Comparison of ENCODE assay signal across 1 cellular context in the genomic region with DNA sequence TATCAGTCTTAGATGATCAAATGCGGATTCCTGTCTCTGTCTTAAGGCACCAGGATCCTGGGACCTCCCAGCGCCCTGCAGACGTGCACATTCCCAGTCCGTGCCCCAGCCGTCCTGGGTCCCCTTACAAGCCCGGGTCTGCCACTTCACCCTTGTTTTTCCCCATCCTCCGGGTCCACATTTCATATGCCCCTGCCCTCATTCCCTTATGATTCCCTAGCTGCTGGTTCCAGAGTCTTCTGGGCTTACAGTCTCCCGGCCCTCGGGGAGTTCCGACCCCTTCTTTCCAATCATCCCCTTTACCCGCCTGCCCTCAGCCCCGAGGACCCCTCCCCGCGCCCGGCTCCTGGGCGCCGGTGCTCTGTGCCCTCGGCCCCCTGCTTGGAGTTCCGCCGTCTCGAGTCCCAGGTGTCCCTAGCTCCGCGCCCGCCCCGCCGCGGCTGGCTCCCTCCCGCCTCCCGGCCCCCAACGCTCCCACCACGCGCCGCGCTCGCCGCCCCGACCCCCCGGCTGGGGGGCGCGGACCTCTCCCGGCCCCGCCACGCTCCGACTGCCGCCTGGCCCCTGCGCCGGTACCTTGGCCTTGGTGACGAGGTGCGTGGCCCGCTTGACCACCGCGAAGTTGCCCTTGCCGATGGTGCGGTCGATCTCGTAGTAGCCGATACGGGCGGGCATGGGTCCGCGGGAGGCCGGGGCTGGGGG.
TF ChIP-seq lines count a peak whose summit lies in the region.

No MANE protein-coding gene starts in this region.

TF ChIP-seq in SK-N-SH treated with all-trans-retinoic acid at 6 μM for 48 hours, 23 proteins besides CTCF, POLR2A, EP300 and RAD21 (continued from another document):
- TF ChIP-seq, protein P1, sequence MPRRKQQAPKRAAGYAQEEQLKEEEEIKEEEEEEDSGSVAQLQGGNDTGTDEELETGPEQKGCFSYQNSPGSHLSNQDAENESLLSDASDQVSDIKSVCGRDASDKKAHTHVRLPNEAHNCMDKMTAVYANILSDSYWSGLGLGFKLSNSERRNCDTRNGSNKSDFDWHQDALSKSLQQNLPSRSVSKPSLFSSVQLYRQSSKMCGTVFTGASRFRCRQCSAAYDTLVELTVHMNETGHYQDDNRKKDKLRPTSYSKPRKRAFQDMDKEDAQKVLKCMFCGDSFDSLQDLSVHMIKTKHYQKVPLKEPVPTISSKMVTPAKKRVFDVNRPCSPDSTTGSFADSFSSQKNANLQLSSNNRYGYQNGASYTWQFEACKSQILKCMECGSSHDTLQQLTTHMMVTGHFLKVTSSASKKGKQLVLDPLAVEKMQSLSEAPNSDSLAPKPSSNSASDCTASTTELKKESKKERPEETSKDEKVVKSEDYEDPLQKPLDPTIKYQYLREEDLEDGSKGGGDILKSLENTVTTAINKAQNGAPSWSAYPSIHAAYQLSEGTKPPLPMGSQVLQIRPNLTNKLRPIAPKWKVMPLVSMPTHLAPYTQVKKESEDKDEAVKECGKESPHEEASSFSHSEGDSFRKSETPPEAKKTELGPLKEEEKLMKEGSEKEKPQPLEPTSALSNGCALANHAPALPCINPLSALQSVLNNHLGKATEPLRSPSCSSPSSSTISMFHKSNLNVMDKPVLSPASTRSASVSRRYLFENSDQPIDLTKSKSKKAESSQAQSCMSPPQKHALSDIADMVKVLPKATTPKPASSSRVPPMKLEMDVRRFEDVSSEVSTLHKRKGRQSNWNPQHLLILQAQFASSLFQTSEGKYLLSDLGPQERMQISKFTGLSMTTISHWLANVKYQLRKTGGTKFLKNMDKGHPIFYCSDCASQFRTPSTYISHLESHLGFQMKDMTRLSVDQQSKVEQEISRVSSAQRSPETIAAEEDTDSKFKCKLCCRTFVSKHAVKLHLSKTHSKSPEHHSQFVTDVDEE (CRISPR knock-in tag; IDR thresholded peaks at IDR 0.05), result no peak
- TF ChIP-seq, protein P2, sequence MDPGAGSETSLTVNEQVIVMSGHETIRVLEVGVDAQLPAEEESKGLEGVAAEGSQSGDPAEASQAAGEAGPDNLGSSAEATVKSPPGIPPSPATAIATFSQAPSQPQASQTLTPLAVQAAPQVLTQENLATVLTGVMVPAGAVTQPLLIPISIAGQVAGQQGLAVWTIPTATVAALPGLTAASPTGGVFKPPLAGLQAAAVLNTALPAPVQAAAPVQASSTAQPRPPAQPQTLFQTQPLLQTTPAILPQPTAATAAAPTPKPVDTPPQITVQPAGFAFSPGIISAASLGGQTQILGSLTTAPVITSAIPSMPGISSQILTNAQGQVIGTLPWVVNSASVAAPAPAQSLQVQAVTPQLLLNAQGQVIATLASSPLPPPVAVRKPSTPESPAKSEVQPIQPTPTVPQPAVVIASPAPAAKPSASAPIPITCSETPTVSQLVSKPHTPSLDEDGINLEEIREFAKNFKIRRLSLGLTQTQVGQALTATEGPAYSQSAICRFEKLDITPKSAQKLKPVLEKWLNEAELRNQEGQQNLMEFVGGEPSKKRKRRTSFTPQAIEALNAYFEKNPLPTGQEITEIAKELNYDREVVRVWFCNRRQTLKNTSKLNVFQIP (CRISPR knock-in tag; IDR thresholded peaks at IDR 0.05; ENCODE audit: borderline replicate concordance, low read depth), result no peak
- TF ChIP-seq ZNF8 (CRISPR knock-in tag; IDR thresholded peaks at IDR 0.05), result no peak
- no peak for TF ChIP-seq CSDC2 (CRISPR knock-in tag; IDR thresholded peaks at IDR 0.05)
